8 cellular contexts compared by ENCODE assay signal in the genomic region with DNA sequence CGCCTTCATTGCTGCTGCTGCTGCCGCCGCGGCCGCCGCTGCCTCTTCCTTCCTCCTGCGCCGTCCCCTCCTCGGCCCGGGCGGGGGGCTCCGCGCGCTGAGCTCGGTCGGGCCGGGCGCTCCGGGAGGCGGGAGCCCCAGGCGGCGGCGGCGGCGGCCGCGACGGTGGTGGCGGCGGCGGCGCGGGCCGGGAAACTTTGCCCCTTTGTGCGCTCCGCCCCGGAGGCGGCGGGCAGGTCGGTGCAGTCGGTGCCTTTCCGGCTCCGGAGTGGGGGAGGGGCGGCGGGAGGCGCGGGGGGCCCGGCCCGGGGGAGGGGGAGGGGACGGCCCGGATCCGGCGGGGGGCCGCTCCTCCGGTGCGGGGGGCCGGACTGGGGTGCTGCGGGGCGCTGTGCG. TPM values are rescaled to one million over a fixed set of nuclear protein-coding genes. Genes with fewer than 3 reads are reported as not detected.
A peak's percentile ranks its signal among the peaks of the same experiment; 100 is the strongest.
DNase-seq lines count a peak whose midpoint lies in the region.

No MANE protein-coding gene starts in this region.

- H3K4me3 ChIP-seq in H7 (ENCODE audit: insufficient read depth, low read depth, low read length) (peak overlapping the region; percentile 58), iPS-11a (ENCODE audit: low read depth, low read length) (peak overlapping the region; percentile 53)

- no peaks in the 10 kb centered on the region for H3K36me3 ChIP-seq in H7 (replicated peaks; ENCODE audit: control insufficient read depth, insufficient read depth, low read length)

- peaks cover 39% of the 10 kb centered on the region for H3K27me3 ChIP-seq in H7 (ENCODE audit: control insufficient read depth, insufficient read depth, low read length)

- DNase-seq in DMS 273 (lab: John Stamatoyannopoulos, UW; ENCODE audit: unreplicated experiment) (peak; percentile 76), DMS 273 treated with DMSO at 0.1 percent for 48 hours (lab: John Stamatoyannopoulos, UW) (no peak), H7 (peak; percentile 93), NCI-H774 (lab: John Stamatoyannopoulos, UW) (peak; percentile 34), MV-4-11 (lab: John Stamatoyannopoulos, UW) (no peak)
- peak; percentile 41 to 65 (median 46) for DNase-seq in activated naive CD4-positive, alpha-beta T cell (lab: John Stamatoyannopoulos, UW)
- DNase-seq in stimulated activated CD4-positive, alpha-beta T cell treated with anti-CD3 and anti-CD28 coated beads, Interleukin-4, amount 100 ng/mL, for 4 hours = peak; percentile 59 to 73

RNA-seq across cellular contexts. Expression of a gene that starts 0.2 kb away (rescaled TPM):
- 7.2 and 7.3 TPM in 2 replicates for total RNA-seq in H7 (2014; rRNA removed; shearing (Covaris generic))

RNA-seq across cellular contexts. Expression of a gene that starts 58.2 kb away (rescaled TPM):
- 80.7 and 82.9 TPM in 2 replicates for total RNA-seq in H7 (2014; rRNA removed; shearing (Covaris generic))

Comparison
In these comparisons a context has a peak if more than half of its experiments do, and no peak if none do; other contexts are left out.
1. DNase-seq: peak in DMS 273 (single experiment), H7 (single experiment), NCI-H774 (single experiment), activated naive CD4-positive, alpha-beta T cell (4 of 4) and stimulated activated CD4-positive, alpha-beta T cell treated with anti-CD3 and anti-CD28 coated beads, Interleukin-4, amount 100 ng/mL, for 4 hours (2 of 2); none in DMS 273 treated with DMSO at 0.1 percent for 48 hours (single experiment) and MV-4-11 (single experiment).